In the genomic region with DNA sequence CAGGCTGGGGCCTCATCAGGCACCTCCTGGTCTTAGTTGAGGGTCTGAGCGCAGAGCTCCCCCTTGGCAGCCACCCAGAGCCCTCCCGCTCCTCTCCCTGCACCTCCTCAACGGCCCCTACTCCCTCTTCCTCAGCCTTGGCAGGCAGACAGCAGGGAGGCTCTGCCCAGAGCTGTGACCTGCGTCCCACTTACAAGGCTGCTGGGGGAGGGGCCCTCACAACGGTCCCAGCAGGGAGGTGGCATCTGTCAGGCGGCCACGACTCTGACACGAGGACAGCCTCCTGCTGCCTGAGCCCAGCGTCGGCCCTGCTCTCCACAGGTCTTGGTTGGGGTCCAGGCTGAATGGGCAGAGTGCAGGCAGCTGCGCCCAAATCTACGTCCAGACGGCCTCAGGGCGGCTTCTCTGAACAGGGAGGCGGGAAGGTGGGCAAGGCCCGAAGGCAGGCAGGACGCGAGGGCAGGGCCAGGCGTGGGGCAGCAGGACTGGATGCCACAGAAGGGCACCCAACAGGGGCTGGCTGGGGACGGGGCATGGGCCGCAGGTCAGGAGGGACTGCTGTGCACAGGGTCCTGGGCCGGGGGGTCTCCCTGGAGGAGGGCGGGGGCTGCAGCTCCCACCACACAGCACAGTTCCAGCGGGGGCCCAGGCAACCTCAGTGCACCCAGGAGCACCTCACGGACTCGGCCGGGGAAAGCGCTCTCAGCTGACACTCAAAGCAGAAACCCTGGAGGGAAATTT, we compare ENCODE assay signal across 10 cellular contexts. TPM values are rescaled to one million over a fixed set of nuclear protein-coding genes. Genes with fewer than 3 reads are reported as not detected.
A peak's percentile ranks its signal among the peaks of the same experiment; 100 is the strongest.
DNase-seq lines count a peak whose midpoint lies in the region; ATAC-seq and TF ChIP-seq lines count a peak whose summit lies in the region.
"Had no signal": no experiment of that assay in that cellular context is flagged by ENCODE, and none has a peak within 500 bp of the region (broad histone marks: within the 10 kb centered on the region; RNA-seq: fewer than 3 reads in every experiment).

No MANE protein-coding gene starts in this region.

- H3K4me3 ChIP-seq in CD8-positive, alpha-beta T cell (ENCODE audit: low read depth, low read length) = no peak overlapping the region
- no peak overlapping the region for H3K4me3 ChIP-seq in Peyer's patch

- CTCF ChIA-PET in CD8-positive, alpha-beta T cell (lab: Charles Lee) = interaction anchor here (1.7 kb wide), 1 partner anchor 63 kb away, joined by 5 read pairs; no protein-coding TSS in a partner anchor

- peaks cover under 1% of the 10 kb centered on the region for H3K36me3 ChIP-seq in CD8-positive, alpha-beta T cell (ENCODE audit: insufficient read depth, low read length)
- peaks cover 0 to 16% (median 0%) of the 10 kb centered on the region in 3 donors for H3K36me3 ChIP-seq in Peyer's patch

- ATAC-seq in CD8-positive, alpha-beta T cell = no peak
- ATAC-seq in Right ventricle myocardium superior (ENCODE audit: poor library complexity) (peak; percentile 90), GM21717 (IDR thresholded peaks at IDR 0.05; ENCODE audit: unreplicated experiment) (no peak), HG03095 (IDR thresholded peaks at IDR 0.05; ENCODE audit: unreplicated experiment) (no peak)

- no peaks in the 10 kb centered on the region for H3K27me3 Mint-ChIP-seq in CD8-positive, alpha-beta T cell (ENCODE audit: low read depth)

- H3K27ac ChIP-seq in CD8-positive, alpha-beta T cell (ENCODE audit: low read depth, low read length) = no peak overlapping the region
- peak overlapping the region in 1 of 4 donors; percentile 93 for H3K27ac ChIP-seq in Peyer's patch

- TF ChIP-seq POLR2A in Peyer's patch (IDR thresholded peaks at IDR 0.05) = no peak

- intact Hi-C loops in CD8-positive, alpha-beta T cell (cut with DNase I, micrococcal nuclease) = no loop called here
- intact Hi-C loops in Right ventricle myocardium superior (cut with DNase I) = no loop called here

- H3K4me1 ChIP-seq in CD8-positive, alpha-beta T cell (ENCODE audit: insufficient read depth, low read length) = peaks cover 14% of the 10 kb centered on the region
- peaks cover 8 to 32% (median 11%) of the 10 kb centered on the region in 4 donors for H3K4me1 ChIP-seq in Peyer's patch

- TF ChIP-seq CTCF in CD8-positive, alpha-beta T cell (IDR thresholded peaks at IDR 0.05) = no peak
- no peak for TF ChIP-seq CTCF in Peyer's patch (IDR thresholded peaks at IDR 0.05)

- no peaks in the 10 kb centered on the region for H3K9me3 ChIP-seq in CD8-positive, alpha-beta T cell (ENCODE audit: low read length)
- no peaks in the 10 kb centered on the region for H3K9me3 ChIP-seq in Peyer's patch

- H3K4me3 Mint-ChIP-seq in CD8-positive, alpha-beta T cell = peak overlapping the region; percentile 39

- H3K36me3 Mint-ChIP-seq in CD8-positive, alpha-beta T cell = peaks cover 5% of the 10 kb centered on the region

- no peak overlapping the region for H3K27ac Mint-ChIP-seq in CD8-positive, alpha-beta T cell

- no peaks in the 10 kb centered on the region for H3K9me3 Mint-ChIP-seq in CD8-positive, alpha-beta T cell

- peak in 1 of 7 experiments; percentile 15 for DNase-seq in CD8-positive, alpha-beta T cell
- peak in 2 of 3 donors; percentile 47 for DNase-seq in Peyer's patch
- peak; percentile 88 for DNase-seq in Right ventricle myocardium superior
- peak in 42 of 56 donors; percentile 19 to 82 (median 52) for DNase-seq in nucleus accumbens (lab: John Stamatoyannopoulos, UW)
- DNase-seq in SKM-1 (lab: John Stamatoyannopoulos, UW; ENCODE audit: unreplicated experiment) = no peak
- no peak for DNase-seq in activated CD4-positive, alpha-beta T cell treated with anti-CD3 and anti-CD28 coated beads for 4 hours
- DNase-seq: DMS153, NCI-H1694 treated with DMSO at 0.1 percent for 48 hours had no signal

- H3K4me1 Mint-ChIP-seq in CD8-positive, alpha-beta T cell (ENCODE audit: low read depth) = peaks cover 15% of the 10 kb centered on the region

- H3K27me3 ChIP-seq in CD8-positive, alpha-beta T cell (ENCODE audit: insufficient read depth, low read length) = no peaks in the 10 kb centered on the region
- H3K27me3 ChIP-seq in Peyer's patch = no peaks in the 10 kb centered on the region

- POLR2A ChIA-PET in CD8-positive, alpha-beta T cell (lab: Charles Lee) = interaction anchor here (0.6 kb wide), 1 partner anchor 652 kb away, joined by 3 read pairs; no protein-coding TSS in a partner anchor

RNA-seq across cellular contexts. Expression of a gene that starts 7.5 kb away (rescaled TPM):
- 1 to 10 TPM; 8.8 to 9.0 TPM for total RNA-seq in CD8-positive, alpha-beta T cell
- total RNA-seq in Peyer's patch (10 to 100 TPM; 10.7 to 70.8 (median 30.5) TPM), Right ventricle myocardium superior (6.9 TPM)

Comparison
In these comparisons a context has a peak if more than half of its experiments do, and no peak if none do; other contexts are left out.
1. DNase-seq: peak in Peyer's patch (2 of 3), Right ventricle myocardium superior (single experiment) and nucleus accumbens (42 of 56); none in SKM-1 (single experiment) and activated CD4-positive, alpha-beta T cell treated with anti-CD3 and anti-CD28 coated beads for 4 hours (0 of 2).